Comparison of ENCODE assay signal across 1 cellular context in the genomic region with DNA sequence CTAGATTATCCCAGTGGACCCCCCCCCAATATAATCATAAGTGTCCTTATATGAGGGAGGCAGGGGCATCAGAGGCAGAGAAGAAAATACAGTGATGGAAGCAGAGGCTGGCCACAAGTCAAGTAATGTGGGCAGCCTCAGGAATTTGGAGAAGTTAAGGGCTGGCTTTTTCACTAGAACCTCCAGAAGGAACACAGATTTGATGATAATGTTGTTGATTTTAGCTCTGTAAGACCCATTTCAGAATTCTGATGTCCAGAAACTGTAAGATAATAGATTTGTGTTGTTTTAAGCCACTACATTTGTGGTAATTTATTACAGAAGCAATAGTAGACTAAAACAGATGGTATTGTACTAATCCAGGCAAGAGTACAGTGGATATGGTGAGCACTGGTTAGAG.
TF ChIP-seq lines count a peak whose summit lies in the region.

No MANE protein-coding gene starts in this region.

TF ChIP-seq in SK-N-SH, 30 proteins besides CTCF, POLR2A, EP300 and RAD21 (continued from another document):
- TF ChIP-seq MXI1 (IDR thresholded peaks at IDR 0.05; ENCODE audit: low read depth, low read length), result no peak
- no peak for TF ChIP-seq TEAD4 (IDR thresholded peaks at IDR 0.05; ENCODE audit: borderline replicate concordance, insufficient read depth)
- no peak for TF ChIP-seq CHD2 (IDR thresholded peaks at IDR 0.05; ENCODE audit: low read length, partially characterized antibody)
- no peak for TF ChIP-seq EZH2phosphoT487 (IDR thresholded peaks at IDR 0.05; ENCODE audit: borderline replicate concordance, low read depth)
